1 cellular context compared by ENCODE assay signal in the genomic region with DNA sequence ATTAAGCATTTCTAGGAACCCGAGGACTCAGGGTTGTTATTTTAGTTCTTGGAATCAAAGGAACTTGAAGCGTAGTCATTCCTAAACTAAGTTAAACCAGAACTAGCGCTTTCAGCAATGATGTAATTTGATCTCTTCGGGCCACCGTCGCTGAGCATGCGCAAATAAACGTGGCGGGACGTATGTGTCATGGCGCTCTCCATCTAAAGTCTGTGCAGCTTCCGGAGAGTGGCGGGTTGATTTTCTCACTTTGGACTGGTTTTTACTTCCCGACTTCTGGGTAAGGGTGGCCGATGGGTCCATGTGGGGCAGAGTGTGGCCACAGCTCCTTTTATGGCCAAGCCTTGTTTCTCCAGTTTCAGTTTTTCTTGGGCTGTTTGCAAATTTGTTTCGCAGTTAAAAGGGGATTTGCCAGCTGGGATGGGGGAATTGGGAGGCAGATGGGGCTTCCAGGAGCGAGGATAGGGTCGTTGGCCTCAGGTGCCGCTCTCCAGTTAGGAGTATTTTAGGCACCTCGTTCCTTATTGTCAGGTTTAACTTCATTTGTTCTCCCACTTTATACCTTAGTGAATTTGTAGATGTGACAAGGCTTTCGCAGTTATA.
A peak's percentile ranks its signal among the peaks of the same experiment; 100 is the strongest.
TF ChIP-seq lines count a peak whose summit lies in the region.

A gene (plus strand): TSS at position 163 of the 603 bp plus-strand sequence. CDS start 11,894 bp downstream, outside the sequence.

TF ChIP-seq in K562, 482 proteins besides CTCF, POLR2A, EP300 and RAD21 (continued from another document and continues in another):
- TF ChIP-seq, protein P1, sequence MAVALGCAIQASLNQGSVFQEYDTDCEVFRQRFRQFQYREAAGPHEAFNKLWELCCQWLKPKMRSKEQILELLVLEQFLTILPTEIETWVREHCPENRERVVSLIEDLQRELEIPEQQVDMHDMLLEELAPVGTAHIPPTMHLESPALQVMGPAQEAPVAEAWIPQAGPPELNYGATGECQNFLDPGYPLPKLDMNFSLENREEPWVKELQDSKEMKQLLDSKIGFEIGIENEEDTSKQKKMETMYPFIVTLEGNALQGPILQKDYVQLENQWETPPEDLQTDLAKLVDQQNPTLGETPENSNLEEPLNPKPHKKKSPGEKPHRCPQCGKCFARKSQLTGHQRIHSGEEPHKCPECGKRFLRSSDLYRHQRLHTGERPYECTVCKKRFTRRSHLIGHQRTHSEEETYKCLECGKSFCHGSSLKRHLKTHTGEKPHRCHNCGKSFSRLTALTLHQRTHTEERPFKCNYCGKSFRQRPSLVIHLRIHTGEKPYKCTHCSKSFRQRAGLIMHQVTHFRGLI (CRISPR knock-in tag; IDR thresholded peaks at IDR 0.05), result no peak
- TF ChIP-seq ARHGAP35 (IDR thresholded peaks at IDR 0.05; ENCODE audit: partially characterized antibody) (no peak), NEUROD1 (IDR thresholded peaks at IDR 0.05; ENCODE audit: borderline replicate concordance, low read depth, low read length, partially characterized antibody) (peak; percentile 67), HDAC6 (IDR thresholded peaks at IDR 0.05; ENCODE audit: low read depth, low read length) (no peak), C11orf30 (IDR thresholded peaks at IDR 0.05; ENCODE audit: low read depth) (peak; percentile 99), ZNF695 (CRISPR knock-in tag; IDR thresholded peaks at IDR 0.05) (no peak), ELF4 (CRISPR knock-in tag; IDR thresholded peaks at IDR 0.05) (peak; percentile 64; the same call in 1 of the 2 replicates), SIRT6 (IDR thresholded peaks at IDR 0.05; ENCODE audit: low read depth, low read length) (peak; percentile 59), ZNF445 (CRISPR knock-in tag; IDR thresholded peaks at IDR 0.05; ENCODE audit: low read depth) (no peak), PHF20 (IDR thresholded peaks at IDR 0.05; ENCODE audit: partially characterized antibody) (peak; percentile 96), TAF9B (IDR thresholded peaks at IDR 0.05; ENCODE audit: partially characterized antibody) (peak; percentile 96), ZNF583 (CRISPR knock-in tag; IDR thresholded peaks at IDR 0.05) (no peak), SOX6 (IDR thresholded peaks at IDR 0.05) (peak; percentile 14; the same call in 1 of the 2 replicates), L3MBTL2 (IDR thresholded peaks at IDR 0.05) (0 out of 2 replicates have a peak, but pooled peaks have one; percentile 15), PHF8 (IDR thresholded peaks at IDR 0.05; ENCODE audit: borderline replicate concordance, low read length) (peak; percentile 84; the same call in 1 of the 2 replicates), SAFB2 (IDR thresholded peaks at IDR 0.05; ENCODE audit: borderline replicate concordance, low read depth, low read length, severe bottlenecking) (no peak), DIDO1 (tag; IDR thresholded peaks at IDR 0.05; ENCODE audit: low read depth) (peak; percentile 82; the same call in 1 of the 2 replicates), RBM17 (IDR thresholded peaks at IDR 0.05; ENCODE audit: borderline replicate concordance, low read depth, low read length) (no peak), POLR2AphosphoS5 (IDR thresholded peaks at IDR 0.05; ENCODE audit: control insufficient read depth, insufficient read depth, low read depth, low read length) (peak; percentile 94), NRF1 (conservative IDR thresholded peaks at IDR 0.05 in 1 of 2, IDR thresholded peaks at IDR 0.05 in 1 of 2) (peak; percentile 96 to 97), ZBTB8A (IDR thresholded peaks at IDR 0.05; ENCODE audit: partially characterized antibody) (no peak), ELF1 (tag; IDR thresholded peaks at IDR 0.05) (peak; percentile 85), HOXB6 (CRISPR knock-in tag; IDR thresholded peaks at IDR 0.05; ENCODE audit: borderline replicate concordance) (no peak)
- TF ChIP-seq, protein P2, sequence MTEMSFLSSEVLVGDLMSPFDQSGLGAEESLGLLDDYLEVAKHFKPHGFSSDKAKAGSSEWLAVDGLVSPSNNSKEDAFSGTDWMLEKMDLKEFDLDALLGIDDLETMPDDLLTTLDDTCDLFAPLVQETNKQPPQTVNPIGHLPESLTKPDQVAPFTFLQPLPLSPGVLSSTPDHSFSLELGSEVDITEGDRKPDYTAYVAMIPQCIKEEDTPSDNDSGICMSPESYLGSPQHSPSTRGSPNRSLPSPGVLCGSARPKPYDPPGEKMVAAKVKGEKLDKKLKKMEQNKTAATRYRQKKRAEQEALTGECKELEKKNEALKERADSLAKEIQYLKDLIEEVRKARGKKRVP (CRISPR knock-in tag; IDR thresholded peaks at IDR 0.05), result peak; percentile 54; the same call in 1 of the 2 replicates
- TF ChIP-seq, protein P3, sequence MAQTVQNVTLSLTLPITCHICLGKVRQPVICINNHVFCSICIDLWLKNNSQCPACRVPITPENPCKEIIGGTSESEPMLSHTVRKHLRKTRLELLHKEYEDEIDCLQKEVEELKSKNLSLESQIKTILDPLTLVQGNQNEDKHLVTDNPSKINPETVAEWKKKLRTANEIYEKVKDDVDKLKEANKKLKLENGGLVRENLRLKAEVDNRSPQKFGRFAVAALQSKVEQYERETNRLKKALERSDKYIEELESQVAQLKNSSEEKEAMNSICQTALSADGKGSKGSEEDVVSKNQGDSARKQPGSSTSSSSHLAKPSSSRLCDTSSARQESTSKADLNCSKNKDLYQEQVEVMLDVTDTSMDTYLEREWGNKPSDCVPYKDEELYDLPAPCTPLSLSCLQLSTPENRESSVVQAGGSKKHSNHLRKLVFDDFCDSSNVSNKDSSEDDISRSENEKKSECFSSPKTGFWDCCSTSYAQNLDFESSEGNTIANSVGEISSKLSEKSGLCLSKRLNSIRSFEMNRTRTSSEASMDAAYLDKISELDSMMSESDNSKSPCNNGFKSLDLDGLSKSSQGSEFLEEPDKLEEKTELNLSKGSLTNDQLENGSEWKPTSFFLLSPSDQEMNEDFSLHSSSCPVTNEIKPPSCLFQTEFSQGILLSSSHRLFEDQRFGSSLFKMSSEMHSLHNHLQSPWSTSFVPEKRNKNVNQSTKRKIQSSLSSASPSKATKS (CRISPR knock-in tag; IDR thresholded peaks at IDR 0.05), result no peak
- TF ChIP-seq, protein P4, sequence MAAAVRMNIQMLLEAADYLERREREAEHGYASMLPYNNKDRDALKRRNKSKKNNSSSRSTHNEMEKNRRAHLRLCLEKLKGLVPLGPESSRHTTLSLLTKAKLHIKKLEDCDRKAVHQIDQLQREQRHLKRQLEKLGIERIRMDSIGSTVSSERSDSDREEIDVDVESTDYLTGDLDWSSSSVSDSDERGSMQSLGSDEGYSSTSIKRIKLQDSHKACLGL (CRISPR knock-in tag; IDR thresholded peaks at IDR 0.05; ENCODE audit: borderline replicate concordance, poor library complexity, severe bottlenecking), result peak; percentile 51
- TF ChIP-seq, protein P5, sequence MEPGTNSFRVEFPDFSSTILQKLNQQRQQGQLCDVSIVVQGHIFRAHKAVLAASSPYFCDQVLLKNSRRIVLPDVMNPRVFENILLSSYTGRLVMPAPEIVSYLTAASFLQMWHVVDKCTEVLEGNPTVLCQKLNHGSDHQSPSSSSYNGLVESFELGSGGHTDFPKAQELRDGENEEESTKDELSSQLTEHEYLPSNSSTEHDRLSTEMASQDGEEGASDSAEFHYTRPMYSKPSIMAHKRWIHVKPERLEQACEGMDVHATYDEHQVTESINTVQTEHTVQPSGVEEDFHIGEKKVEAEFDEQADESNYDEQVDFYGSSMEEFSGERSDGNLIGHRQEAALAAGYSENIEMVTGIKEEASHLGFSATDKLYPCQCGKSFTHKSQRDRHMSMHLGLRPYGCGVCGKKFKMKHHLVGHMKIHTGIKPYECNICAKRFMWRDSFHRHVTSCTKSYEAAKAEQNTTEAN (CRISPR knock-in tag; IDR thresholded peaks at IDR 0.05), result peak; percentile 74; the same call in 1 of the 2 replicates
- TF ChIP-seq, protein P6, sequence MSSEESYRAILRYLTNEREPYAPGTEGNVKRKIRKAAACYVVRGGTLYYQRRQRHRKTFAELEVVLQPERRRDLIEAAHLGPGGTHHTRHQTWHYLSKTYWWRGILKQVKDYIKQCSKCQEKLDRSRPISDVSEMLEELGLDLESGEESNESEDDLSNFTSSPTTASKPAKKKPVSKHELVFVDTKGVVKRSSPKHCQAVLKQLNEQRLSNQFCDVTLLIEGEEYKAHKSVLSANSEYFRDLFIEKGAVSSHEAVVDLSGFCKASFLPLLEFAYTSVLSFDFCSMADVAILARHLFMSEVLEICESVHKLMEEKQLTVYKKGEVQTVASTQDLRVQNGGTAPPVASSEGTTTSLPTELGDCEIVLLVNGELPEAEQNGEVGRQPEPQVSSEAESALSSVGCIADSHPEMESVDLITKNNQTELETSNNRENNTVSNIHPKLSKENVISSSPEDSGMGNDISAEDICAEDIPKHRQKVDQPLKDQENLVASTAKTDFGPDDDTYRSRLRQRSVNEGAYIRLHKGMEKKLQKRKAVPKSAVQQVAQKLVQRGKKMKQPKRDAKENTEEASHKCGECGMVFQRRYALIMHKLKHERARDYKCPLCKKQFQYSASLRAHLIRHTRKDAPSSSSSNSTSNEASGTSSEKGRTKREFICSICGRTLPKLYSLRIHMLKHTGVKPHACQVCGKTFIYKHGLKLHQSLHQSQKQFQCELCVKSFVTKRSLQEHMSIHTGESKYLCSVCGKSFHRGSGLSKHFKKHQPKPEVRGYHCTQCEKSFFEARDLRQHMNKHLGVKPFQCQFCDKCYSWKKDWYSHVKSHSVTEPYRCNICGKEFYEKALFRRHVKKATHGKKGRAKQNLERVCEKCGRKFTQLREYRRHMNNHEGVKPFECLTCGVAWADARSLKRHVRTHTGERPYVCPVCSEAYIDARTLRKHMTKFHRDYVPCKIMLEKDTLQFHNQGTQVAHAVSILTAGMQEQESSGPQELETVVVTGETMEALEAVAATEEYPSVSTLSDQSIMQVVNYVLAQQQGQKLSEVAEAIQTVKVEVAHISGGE (CRISPR knock-in tag; IDR thresholded peaks at IDR 0.05), result no peak
- TF ChIP-seq, protein P7, sequence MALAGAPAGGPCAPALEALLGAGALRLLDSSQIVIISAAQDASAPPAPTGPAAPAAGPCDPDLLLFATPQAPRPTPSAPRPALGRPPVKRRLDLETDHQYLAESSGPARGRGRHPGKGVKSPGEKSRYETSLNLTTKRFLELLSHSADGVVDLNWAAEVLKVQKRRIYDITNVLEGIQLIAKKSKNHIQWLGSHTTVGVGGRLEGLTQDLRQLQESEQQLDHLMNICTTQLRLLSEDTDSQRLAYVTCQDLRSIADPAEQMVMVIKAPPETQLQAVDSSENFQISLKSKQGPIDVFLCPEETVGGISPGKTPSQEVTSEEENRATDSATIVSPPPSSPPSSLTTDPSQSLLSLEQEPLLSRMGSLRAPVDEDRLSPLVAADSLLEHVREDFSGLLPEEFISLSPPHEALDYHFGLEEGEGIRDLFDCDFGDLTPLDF (CRISPR knock-in tag; IDR thresholded peaks at IDR 0.05), result no peak; the same call in 1 of the 2 replicates
- TF ChIP-seq, protein P8, sequence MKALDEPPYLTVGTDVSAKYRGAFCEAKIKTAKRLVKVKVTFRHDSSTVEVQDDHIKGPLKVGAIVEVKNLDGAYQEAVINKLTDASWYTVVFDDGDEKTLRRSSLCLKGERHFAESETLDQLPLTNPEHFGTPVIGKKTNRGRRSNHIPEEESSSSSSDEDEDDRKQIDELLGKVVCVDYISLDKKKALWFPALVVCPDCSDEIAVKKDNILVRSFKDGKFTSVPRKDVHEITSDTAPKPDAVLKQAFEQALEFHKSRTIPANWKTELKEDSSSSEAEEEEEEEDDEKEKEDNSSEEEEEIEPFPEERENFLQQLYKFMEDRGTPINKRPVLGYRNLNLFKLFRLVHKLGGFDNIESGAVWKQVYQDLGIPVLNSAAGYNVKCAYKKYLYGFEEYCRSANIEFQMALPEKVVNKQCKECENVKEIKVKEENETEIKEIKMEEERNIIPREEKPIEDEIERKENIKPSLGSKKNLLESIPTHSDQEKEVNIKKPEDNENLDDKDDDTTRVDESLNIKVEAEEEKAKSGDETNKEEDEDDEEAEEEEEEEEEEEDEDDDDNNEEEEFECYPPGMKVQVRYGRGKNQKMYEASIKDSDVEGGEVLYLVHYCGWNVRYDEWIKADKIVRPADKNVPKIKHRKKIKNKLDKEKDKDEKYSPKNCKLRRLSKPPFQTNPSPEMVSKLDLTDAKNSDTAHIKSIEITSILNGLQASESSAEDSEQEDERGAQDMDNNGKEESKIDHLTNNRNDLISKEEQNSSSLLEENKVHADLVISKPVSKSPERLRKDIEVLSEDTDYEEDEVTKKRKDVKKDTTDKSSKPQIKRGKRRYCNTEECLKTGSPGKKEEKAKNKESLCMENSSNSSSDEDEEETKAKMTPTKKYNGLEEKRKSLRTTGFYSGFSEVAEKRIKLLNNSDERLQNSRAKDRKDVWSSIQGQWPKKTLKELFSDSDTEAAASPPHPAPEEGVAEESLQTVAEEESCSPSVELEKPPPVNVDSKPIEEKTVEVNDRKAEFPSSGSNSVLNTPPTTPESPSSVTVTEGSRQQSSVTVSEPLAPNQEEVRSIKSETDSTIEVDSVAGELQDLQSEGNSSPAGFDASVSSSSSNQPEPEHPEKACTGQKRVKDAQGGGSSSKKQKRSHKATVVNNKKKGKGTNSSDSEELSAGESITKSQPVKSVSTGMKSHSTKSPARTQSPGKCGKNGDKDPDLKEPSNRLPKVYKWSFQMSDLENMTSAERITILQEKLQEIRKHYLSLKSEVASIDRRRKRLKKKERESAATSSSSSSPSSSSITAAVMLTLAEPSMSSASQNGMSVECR (CRISPR knock-in tag; IDR thresholded peaks at IDR 0.05), result no peak
- TF ChIP-seq, protein P9, sequence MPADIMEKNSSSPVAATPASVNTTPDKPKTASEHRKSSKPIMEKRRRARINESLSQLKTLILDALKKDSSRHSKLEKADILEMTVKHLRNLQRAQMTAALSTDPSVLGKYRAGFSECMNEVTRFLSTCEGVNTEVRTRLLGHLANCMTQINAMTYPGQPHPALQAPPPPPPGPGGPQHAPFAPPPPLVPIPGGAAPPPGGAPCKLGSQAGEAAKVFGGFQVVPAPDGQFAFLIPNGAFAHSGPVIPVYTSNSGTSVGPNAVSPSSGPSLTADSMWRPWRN (IDR thresholded peaks at IDR 0.05; ENCODE audit: low read depth), result peak; percentile 24; the same call in 1 of the 2 replicates
- TF ChIP-seq, protein P10, sequence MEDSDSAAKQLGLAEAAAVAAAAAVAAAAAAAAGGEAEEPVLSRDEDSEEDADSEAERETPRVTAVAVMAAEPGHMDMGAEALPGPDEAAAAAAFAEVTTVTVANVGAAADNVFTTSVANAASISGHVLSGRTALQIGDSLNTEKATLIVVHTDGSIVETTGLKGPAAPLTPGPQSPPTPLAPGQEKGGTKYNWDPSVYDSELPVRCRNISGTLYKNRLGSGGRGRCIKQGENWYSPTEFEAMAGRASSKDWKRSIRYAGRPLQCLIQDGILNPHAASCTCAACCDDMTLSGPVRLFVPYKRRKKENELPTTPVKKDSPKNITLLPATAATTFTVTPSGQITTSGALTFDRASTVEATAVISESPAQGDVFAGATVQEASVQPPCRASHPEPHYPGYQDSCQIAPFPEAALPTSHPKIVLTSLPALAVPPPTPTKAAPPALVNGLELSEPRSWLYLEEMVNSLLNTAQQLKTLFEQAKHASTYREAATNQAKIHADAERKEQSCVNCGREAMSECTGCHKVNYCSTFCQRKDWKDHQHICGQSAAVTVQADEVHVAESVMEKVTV (CRISPR knock-in tag; IDR thresholded peaks at IDR 0.05), result 0 out of 2 replicates have a peak, but pooled peaks have one; percentile 20
- TF ChIP-seq, protein P11, sequence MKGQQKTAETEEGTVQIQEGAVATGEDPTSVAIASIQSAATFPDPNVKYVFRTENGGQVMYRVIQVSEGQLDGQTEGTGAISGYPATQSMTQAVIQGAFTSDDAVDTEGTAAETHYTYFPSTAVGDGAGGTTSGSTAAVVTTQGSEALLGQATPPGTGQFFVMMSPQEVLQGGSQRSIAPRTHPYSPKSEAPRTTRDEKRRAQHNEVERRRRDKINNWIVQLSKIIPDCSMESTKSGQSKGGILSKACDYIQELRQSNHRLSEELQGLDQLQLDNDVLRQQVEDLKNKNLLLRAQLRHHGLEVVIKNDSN (CRISPR knock-in tag; IDR thresholded peaks at IDR 0.05), result no peak
